ENCODE assay signal across 23 cellular contexts in the genomic region with DNA sequence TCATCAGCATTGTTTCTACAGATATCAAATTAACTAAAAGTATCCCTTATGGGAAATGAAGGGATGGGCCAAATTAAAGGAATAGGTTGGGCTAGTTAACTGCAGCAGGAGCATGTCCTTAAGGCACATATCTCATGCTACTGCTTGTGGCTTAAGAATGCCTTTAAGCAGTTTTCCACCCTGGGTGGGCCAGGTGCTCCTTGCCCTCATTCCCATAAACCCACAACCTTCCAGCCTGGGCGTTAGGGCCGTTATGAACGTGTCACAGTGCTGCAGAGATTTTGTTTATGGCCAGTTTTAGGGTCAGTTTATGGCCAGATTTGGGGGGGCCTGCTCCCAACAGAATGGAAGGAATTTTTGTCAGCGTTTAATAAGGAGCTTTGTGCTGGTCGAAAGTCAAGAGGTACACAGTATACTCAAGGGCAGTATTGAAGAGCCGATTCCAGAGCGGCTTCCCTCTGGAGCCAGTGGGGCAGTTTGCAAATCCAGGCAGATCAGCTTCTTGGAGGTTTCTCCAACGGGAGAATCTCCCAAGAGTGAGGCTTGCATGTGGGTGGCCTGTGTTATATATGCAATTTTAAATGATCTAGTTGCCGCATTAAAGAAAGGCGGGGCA.
"Had no signal": no experiment of that assay in that cellular context is flagged by ENCODE, and none has a peak within 500 bp of the region (broad histone marks: within the 10 kb centered on the region; RNA-seq: fewer than 3 reads in every experiment).

No MANE protein-coding gene starts in this region.

- FAIRE-seq: endometrium, TTC549 had no signal

- DNase-seq: activated CD4-positive, alpha-beta T cell treated with anti-CD3 and anti-CD28 coated beads for 1 hour; activated CD4-positive, alpha-beta T cell treated with anti-CD3 and anti-CD28 coated beads, Interleukin-2, amount 50 U/mL, for 1 hour; activated CD8-positive, alpha-beta T cell treated with anti-CD3 and anti-CD28 coated beads, Interleukin-2, amount 10 ng/mL, durations not matched to agents 7 days and 5 days; activated naive CD4-positive, alpha-beta T cell treated with anti-CD3 and anti-CD28 coated beads for 36 hours; amygdala; effector CD4-positive, alpha-beta T cell; foreskin melanocyte; immature natural killer cell; kidney glomerular epithelial cell; left ventricle myocardium inferior; naive thymus-derived CD8-positive, alpha-beta T cell; ovary; stimulated activated CD4-positive, alpha-beta T cell treated with anti-CD3 and anti-CD28 coated beads, Interleukin-12 subunit alpha, Interleukin-12 subunit beta, amount 100 ng/mL, for 4 hours; stimulated activated CD4-positive, alpha-beta T cell treated with anti-CD3 and anti-CD28 coated beads, Interleukin-1b, Interleukin-23, amount 100 ng/mL, for 48 hours; T-cell; transverse colon; WERI-Rb-1 had no signal

- H3K27ac ChIP-seq: ovary, prostate gland, transverse colon, vagina, WERI-Rb-1 had no signal

- H3K27me3 Mint-ChIP-seq: dendritic cell treated with granulocyte-macrophage colony-stimulating factor and Interleukin-4, amounts not matched to agents 40 ng/mL and 50 ng/mL, for 4 days; naive thymus-derived CD8-positive, alpha-beta T cell; stimulated activated memory B cell treated with anti-CD40 and anti-IgM and Interleukin-4, amounts not matched to agents 10 μg/mL and 1 μg/mL and 100 μg/mL, for 72 hours; T-cell had no signal

- H3K27me3 ChIP-seq: ovary, transverse colon, vagina had no signal

- ATAC-seq: activated CD8-positive, alpha-beta T cell treated with anti-CD3 and anti-CD28 coated beads, Interleukin-2, amount 10 ng/mL, durations not matched to agents 7 days and 5 days; naive thymus-derived CD8-positive, alpha-beta T cell; stimulated activated memory B cell treated with anti-CD40 and anti-IgM and Interleukin-4, amounts not matched to agents 10 μg/mL and 1 μg/mL and 100 μg/mL, for 72 hours; T-cell had no signal

- H3K9me3 Mint-ChIP-seq: activated naive CD4-positive, alpha-beta T cell treated with anti-CD3 and anti-CD28 coated beads for 36 hours; dendritic cell treated with granulocyte-macrophage colony-stimulating factor and Interleukin-4, amounts not matched to agents 40 ng/mL and 50 ng/mL, for 4 days; immature natural killer cell; naive thymus-derived CD8-positive, alpha-beta T cell; stimulated activated memory B cell treated with anti-CD40 and anti-IgM and Interleukin-4, amounts not matched to agents 10 μg/mL and 1 μg/mL and 100 μg/mL, for 72 hours; T-cell had no signal

- H3K36me3 ChIP-seq: ovary, prostate gland, transverse colon, vagina, WERI-Rb-1 had no signal

- H3K9me3 ChIP-seq: left ventricle myocardium inferior, ovary, prostate gland, transverse colon, vagina had no signal

- H3K4me3 ChIP-seq: left ventricle myocardium inferior, ovary, prostate gland, transverse colon, vagina had no signal

- H3K27ac Mint-ChIP-seq: activated CD8-positive, alpha-beta T cell treated with anti-CD3 and anti-CD28 coated beads, Interleukin-2, amount 10 ng/mL, durations not matched to agents 7 days and 5 days; activated naive CD4-positive, alpha-beta T cell treated with anti-CD3 and anti-CD28 coated beads for 36 hours; stimulated activated memory B cell treated with anti-CD40 and anti-IgM and Interleukin-4, amounts not matched to agents 10 μg/mL and 1 μg/mL and 100 μg/mL, for 72 hours; T-cell had no signal

- H3K4me1 ChIP-seq: prostate gland, vagina had no signal

- H3K4me3 Mint-ChIP-seq: activated CD8-positive, alpha-beta T cell treated with anti-CD3 and anti-CD28 coated beads, Interleukin-2, amount 10 ng/mL, durations not matched to agents 7 days and 5 days; activated naive CD4-positive, alpha-beta T cell treated with anti-CD3 and anti-CD28 coated beads for 36 hours; dendritic cell treated with granulocyte-macrophage colony-stimulating factor and Interleukin-4, amounts not matched to agents 40 ng/mL and 50 ng/mL, for 4 days; naive thymus-derived CD8-positive, alpha-beta T cell; stimulated activated memory B cell treated with anti-CD40 and anti-IgM and Interleukin-4, amounts not matched to agents 10 μg/mL and 1 μg/mL and 100 μg/mL, for 72 hours; T-cell had no signal
